In genomic region chr15:58467722-58468436, GRCh38 we compare ENCODE assay signal across 1 cellular context.
A peak's percentile ranks its signal among the peaks of the same experiment; 100 is the strongest.
TF ChIP-seq lines count a peak whose summit lies in the region.

No MANE protein-coding gene starts in this region.

TF ChIP-seq in Ishikawa, 13 proteins besides CTCF, POLR2A, EP300 and RAD21 (continued from another document):
- TF ChIP-seq TCF12 (IDR thresholded peaks at IDR 0.05; ENCODE audit: low read depth) (peak; percentile 69; the same call in 1 of the 2 replicates), USF1 (IDR thresholded peaks at IDR 0.05) (no peak), YY1 (IDR thresholded peaks at IDR 0.05; ENCODE audit: low read depth) (no peak)
